In genomic region chr5:35151151-35151920, GRCh38 we compare ENCODE assay signal across 21 cellular contexts.
DNase-seq lines count a peak whose midpoint lies in the region; ATAC-seq and TF ChIP-seq lines count a peak whose summit lies in the region.
"Had no signal": no experiment of that assay in that cellular context is flagged by ENCODE, and none has a peak within 500 bp of the region (broad histone marks: within the 10 kb centered on the region; RNA-seq: fewer than 3 reads in every experiment).

No MANE protein-coding gene starts in this region.

- H3K27ac ChIP-seq in temporal lobe (ENCODE audit: low read depth, low read length), result peak overlapping the region; percentile 45
- no peak overlapping the region for H3K27ac ChIP-seq in A673 (ENCODE audit: low read depth, low read length, poor library complexity, severe bottlenecking)
- H3K27ac ChIP-seq: cardiac muscle cell, tibial artery had no signal

- peaks cover 3% of the 10 kb centered on the region for H3K9me3 Mint-ChIP-seq in WTC11
- H3K9me3 Mint-ChIP-seq: neural crest cell; stimulated activated effector memory CD8-positive, alpha-beta T cell treated with anti-CD3 and anti-CD28 coated beads, Interleukin-12 subunit alpha, Interleukin-12 subunit beta, amount 100 ng/mL, for 72 hours had no signal

- no peak for TF ChIP-seq CTCF in WTC11 (IDR thresholded peaks at IDR 0.05)
- TF ChIP-seq CTCF in A673 (conservative IDR thresholded peaks at IDR 0.05; ENCODE audit: low read depth, low read length), result no peak

- no peaks in the 10 kb centered on the region for H3K36me3 Mint-ChIP-seq in WTC11
- H3K36me3 Mint-ChIP-seq: IgD-negative memory B cell; stimulated activated effector memory CD8-positive, alpha-beta T cell treated with anti-CD3 and anti-CD28 coated beads, Interleukin-12 subunit alpha, Interleukin-12 subunit beta, amount 100 ng/mL, for 72 hours had no signal

- peak; percentile 64; the same call in 1 of the 2 replicates for ATAC-seq in WTC11
- ATAC-seq: activated T-helper 17 cell treated with anti-CD3 and anti-CD28 coated beads, Interleukin-2, amount 50 U/mL, for 72 hours; Right ventricle myocardium inferior; stimulated activated effector memory CD8-positive, alpha-beta T cell treated with anti-CD3 and anti-CD28 coated beads, Interleukin-12 subunit alpha, Interleukin-12 subunit beta, amount 100 ng/mL, for 72 hours had no signal

- no TSS peak for BruUV-seq in A673 (replicated peaks; lab: Mats Ljungman, UMichigan)

- no peaks in the 10 kb centered on the region for H3K27me3 ChIP-seq in A673 (replicated peaks; ENCODE audit: insufficient read depth, low read depth, low read length, poor library complexity)
- H3K27me3 ChIP-seq: cardiac muscle cell, tibial artery had no signal

- CTCF ChIA-PET in WTC11 (lab: Charles Lee) (no interaction called here), A673 (lab: Charles Lee) (no interaction called here)

- no peak overlapping the region for H3K27ac Mint-ChIP-seq in WTC11
- H3K27ac Mint-ChIP-seq: activated T-helper 17 cell treated with anti-CD3 and anti-CD28 coated beads, Interleukin-2, amount 50 U/mL, for 72 hours; IgD-negative memory B cell; stimulated activated effector memory CD8-positive, alpha-beta T cell treated with anti-CD3 and anti-CD28 coated beads, Interleukin-12 subunit alpha, Interleukin-12 subunit beta, amount 100 ng/mL, for 72 hours had no signal

- H3K4me3 Mint-ChIP-seq in WTC11, result no peak overlapping the region
- H3K4me3 Mint-ChIP-seq: activated T-helper 17 cell treated with anti-CD3 and anti-CD28 coated beads, Interleukin-2, amount 50 U/mL, for 72 hours; IgD-negative memory B cell; neural crest cell; stimulated activated effector memory CD8-positive, alpha-beta T cell treated with anti-CD3 and anti-CD28 coated beads, Interleukin-12 subunit alpha, Interleukin-12 subunit beta, amount 100 ng/mL, for 72 hours had no signal

- intact Hi-C loops in A673 (cut with micrococcal nuclease; ENCODE audit: unreplicated experiment), result no loop called here

- no peak overlapping the region for H3K4me3 ChIP-seq in A673 (ENCODE audit: low read depth, low read length, poor library complexity, severe bottlenecking)
- H3K4me3 ChIP-seq: cardiac muscle cell, tibial artery had no signal

- POLR2A ChIA-PET in WTC11 (lab: Charles Lee) (no interaction called here), A673 (lab: Charles Lee; ENCODE audit: low non-redundant PET) (no interaction called here)

- no peaks in the 10 kb centered on the region for H3K4me1 ChIP-seq in A673 (ENCODE audit: insufficient read depth, low read length, poor library complexity, severe bottlenecking)
- H3K4me1 ChIP-seq: tibial artery had no signal

- peaks cover 22% of the 10 kb centered on the region for H3K4me1 Mint-ChIP-seq in WTC11
- H3K4me1 Mint-ChIP-seq: activated T-helper 17 cell treated with anti-CD3 and anti-CD28 coated beads, Interleukin-2, amount 50 U/mL, for 72 hours; neural crest cell; stimulated activated effector memory CD8-positive, alpha-beta T cell treated with anti-CD3 and anti-CD28 coated beads, Interleukin-12 subunit alpha, Interleukin-12 subunit beta, amount 100 ng/mL, for 72 hours had no signal

- H3K9me3 ChIP-seq in A673 (ENCODE audit: low read depth, low read length, poor library complexity, severe bottlenecking), result no peaks in the 10 kb centered on the region
- H3K9me3 ChIP-seq: tibial artery had no signal

- H3K27me3 Mint-ChIP-seq in WTC11 (ENCODE audit: low read depth), result no peaks in the 10 kb centered on the region; the same call in 1 of the 2 replicates

- peak; percentile 33 for DNase-seq in SIG-M5 treated with dmso at 0.1 percent for 504 hours (lab: John Stamatoyannopoulos, UW; ENCODE audit: unreplicated experiment)
- no peak for DNase-seq in SIG-M5 (lab: John Stamatoyannopoulos, UW)
- DNase-seq in WTC11 (ENCODE audit: low spot score), result no peak
- peak; percentile 12 for DNase-seq in iPS-NIHi11 (ENCODE audit: low spot score)
- no peak for DNase-seq in hypothalamus (lab: John Stamatoyannopoulos, UW)
- no peak for DNase-seq in A673 (ENCODE audit: low spot score)
- DNase-seq in stimulated activated CD4-positive, alpha-beta T cell treated with anti-CD3 and anti-CD28 coated beads, Interleukin-15, amount 100 ng/mL, for 24 hours, result no peak
- DNase-seq: activated CD8-positive, alpha-beta memory T cell treated with anti-CD3 and anti-CD28 coated beads for 24 hours; C1 segment of cervical spinal cord; DMS153; head of caudate nucleus; MM.1S; NCI-H187 treated with DMSO at 0.1 percent for 48 hours; tibial artery had no signal

- no peaks in the 10 kb centered on the region for H3K36me3 ChIP-seq in A673 (ENCODE audit: insufficient read depth, low read length, poor library complexity, severe bottlenecking)
- H3K36me3 ChIP-seq: cardiac muscle cell, tibial artery had no signal

TF ChIP-seq in WTC11, 78 proteins besides CTCF, POLR2A, EP300 and RAD21 (continues in another document):
- TF ChIP-seq RELA (CRISPR knock-in tag; IDR thresholded peaks at IDR 0.05; ENCODE audit: borderline replicate concordance), result no peak
- no peak for TF ChIP-seq TEAD1 (CRISPR knock-in tag; IDR thresholded peaks at IDR 0.05)
- TF ChIP-seq ATF3 (CRISPR knock-in tag; conservative IDR thresholded peaks at IDR 0.05), result no peak
- TF ChIP-seq ZBTB43 (CRISPR knock-in tag; IDR thresholded peaks at IDR 0.05), result no peak
- no peak for TF ChIP-seq TEAD4 (CRISPR knock-in tag; IDR thresholded peaks at IDR 0.05)
- no peak for TF ChIP-seq FOXP4 (CRISPR knock-in tag; IDR thresholded peaks at IDR 0.05)
- TF ChIP-seq OVOL2 (CRISPR knock-in tag; IDR thresholded peaks at IDR 0.05; ENCODE audit: borderline replicate concordance), result no peak
- no peak for TF ChIP-seq NFATC4 (CRISPR knock-in tag; IDR thresholded peaks at IDR 0.05)
- no peak for TF ChIP-seq TCF7 (CRISPR knock-in tag; IDR thresholded peaks at IDR 0.05; ENCODE audit: low read depth)
- no peak for TF ChIP-seq ZNF281 (CRISPR knock-in tag; IDR thresholded peaks at IDR 0.05)
- TF ChIP-seq ZNF219 (CRISPR knock-in tag; IDR thresholded peaks at IDR 0.05; ENCODE audit: borderline replicate concordance), result no peak
- TF ChIP-seq HMGXB4 (CRISPR knock-in tag; IDR thresholded peaks at IDR 0.05), result no peak

Comparison
In these comparisons a context has a peak if more than half of its experiments do, and no peak if none do; other contexts are left out.
1. DNase-seq: peak in SIG-M5 treated with dmso at 0.1 percent for 504 hours (single experiment) and iPS-NIHi11 (single experiment); none in SIG-M5 (single experiment), WTC11 (single experiment), hypothalamus (0 of 51), A673 (single experiment) and stimulated activated CD4-positive, alpha-beta T cell treated with anti-CD3 and anti-CD28 coated beads, Interleukin-15, amount 100 ng/mL, for 24 hours (single experiment).